ENCODE assay signal across 16 cellular contexts in genomic region chr10:96608262-96608661, GRCh38. TPM values are rescaled to one million over a fixed set of nuclear protein-coding genes. Genes with fewer than 3 reads are reported as not detected.
DNase-seq lines count a peak whose midpoint lies in the region; ATAC-seq and TF ChIP-seq lines count a peak whose summit lies in the region.
"Had no signal": no experiment of that assay in that cellular context is flagged by ENCODE, and none has a peak within 500 bp of the region (broad histone marks: within the 10 kb centered on the region; RNA-seq: fewer than 3 reads in every experiment).

No MANE protein-coding gene starts in this region.

- WGBS in thyroid gland, 2 donors: 66 to 80% methylated on average over 3 of the region's 3 CpGs

- H3K36me3 Mint-ChIP-seq in natural killer cell: peaks cover 8% of the 10 kb centered on the region
- H3K36me3 Mint-ChIP-seq in natural killer cell treated with Interleukin-12 subunit alpha and Interleukin-12 subunit beta and Interleukin-15 and Interleukin-18, amount 100 ng/mL, for 72 hours: peaks cover 12% of the 10 kb centered on the region
- peaks cover 81% of the 10 kb centered on the region for H3K36me3 Mint-ChIP-seq in stimulated activated effector memory CD8-positive, alpha-beta T cell treated with anti-CD3 and anti-CD28 coated beads, Interleukin-12 subunit alpha, Interleukin-12 subunit beta, amount 100 ng/mL, for 72 hours
- no peaks in the 10 kb centered on the region for H3K36me3 Mint-ChIP-seq in CD4-positive, alpha-beta T cell (ENCODE audit: low read depth)
- H3K36me3 Mint-ChIP-seq: CD8-positive, alpha-beta T cell had no signal

- H3K4me1 ChIP-seq in thyroid gland: no peaks in the 10 kb centered on the region

- POLR2A ChIA-PET in CD4-positive, alpha-beta T cell (lab: Charles Lee): no interaction called here

- ATAC-seq in natural killer cell (no peak), left colon (peak; percentile 12), HG03108 (IDR thresholded peaks at IDR 0.05; ENCODE audit: unreplicated experiment) (no peak), esophagus mucosa (no peak)
- no peak for ATAC-seq in natural killer cell treated with Interleukin-12 subunit alpha and Interleukin-12 subunit beta and Interleukin-15 and Interleukin-18, amount 100 ng/mL, for 72 hours
- no peak for ATAC-seq in stimulated activated effector memory CD8-positive, alpha-beta T cell treated with anti-CD3 and anti-CD28 coated beads, Interleukin-12 subunit alpha, Interleukin-12 subunit beta, amount 100 ng/mL, for 72 hours
- no peak for ATAC-seq in CD4-positive, alpha-beta T cell (ENCODE audit: poor library complexity)
- ATAC-seq: CD8-positive, alpha-beta T cell; HepG2 had no signal

- intact Hi-C loops in natural killer cell (cut with micrococcal nuclease): no loop called here
- intact Hi-C loops in left colon (cut with DNase I, micrococcal nuclease): no loop called here
- intact Hi-C loops in CD4-positive, alpha-beta T cell (cut with DNase I, micrococcal nuclease): no loop called here
- intact Hi-C loops in thyroid gland (cut with DNase I): no loop called here

- H3K4me1 Mint-ChIP-seq in natural killer cell: peaks cover 15 to 25% of the 10 kb centered on the region in 2 donors
- H3K4me1 Mint-ChIP-seq in natural killer cell treated with Interleukin-12 subunit alpha and Interleukin-12 subunit beta and Interleukin-15 and Interleukin-18, amount 100 ng/mL, for 72 hours (ENCODE audit: low read depth in 2 of 2): peaks cover 5 to 16% of the 10 kb centered on the region in 2 donors
- H3K4me1 Mint-ChIP-seq in stimulated activated effector memory CD8-positive, alpha-beta T cell treated with anti-CD3 and anti-CD28 coated beads, Interleukin-12 subunit alpha, Interleukin-12 subunit beta, amount 100 ng/mL, for 72 hours: peaks cover 8% of the 10 kb centered on the region
- peaks cover 5% of the 10 kb centered on the region for H3K4me1 Mint-ChIP-seq in CD4-positive, alpha-beta T cell (ENCODE audit: low read depth)

- CTCF ChIA-PET in CD4-positive, alpha-beta T cell (lab: Charles Lee): no interaction called here

- H3K9me3 Mint-ChIP-seq in natural killer cell: no peaks in the 10 kb centered on the region
- no peaks in the 10 kb centered on the region for H3K9me3 Mint-ChIP-seq in natural killer cell treated with Interleukin-12 subunit alpha and Interleukin-12 subunit beta and Interleukin-15 and Interleukin-18, amount 100 ng/mL, for 72 hours
- H3K9me3 Mint-ChIP-seq in stimulated activated effector memory CD8-positive, alpha-beta T cell treated with anti-CD3 and anti-CD28 coated beads, Interleukin-12 subunit alpha, Interleukin-12 subunit beta, amount 100 ng/mL, for 72 hours: no peaks in the 10 kb centered on the region
- no peaks in the 10 kb centered on the region for H3K9me3 Mint-ChIP-seq in CD4-positive, alpha-beta T cell
- H3K9me3 Mint-ChIP-seq: CD8-positive, alpha-beta T cell; H9 had no signal

- DNase-seq in natural killer cell: no peak
- DNase-seq in natural killer cell treated with Interleukin-12 subunit alpha and Interleukin-12 subunit beta and Interleukin-15 and Interleukin-18, amount 100 ng/mL, for 72 hours (ENCODE audit: low spot score): no peak
- peak in 1 of 2 donors; percentile 30 for DNase-seq in left colon
- no peak for DNase-seq in stimulated activated effector memory CD8-positive, alpha-beta T cell treated with anti-CD3 and anti-CD28 coated beads, Interleukin-12 subunit alpha, Interleukin-12 subunit beta, amount 100 ng/mL, for 72 hours (ENCODE audit: low spot score in 2 of 2)
- no peak for DNase-seq in CD4-positive, alpha-beta T cell
- DNase-seq in thyroid gland: no peak
- DNase-seq: Caco-2; CD8-positive, alpha-beta T cell; GF-D8; GOT3; H9 had no signal

- H3K9me3 ChIP-seq in CD4-positive, alpha-beta T cell (ENCODE audit: control insufficient read depth, low read length): no peaks in the 10 kb centered on the region
- no peaks in the 10 kb centered on the region for H3K9me3 ChIP-seq in thyroid gland
- H3K9me3 ChIP-seq: Caco-2 had no signal

- H3K27me3 Mint-ChIP-seq in natural killer cell (ENCODE audit: low read depth in 2 of 2): no peaks in the 10 kb centered on the region
- no peaks in the 10 kb centered on the region for H3K27me3 Mint-ChIP-seq in natural killer cell treated with Interleukin-12 subunit alpha and Interleukin-12 subunit beta and Interleukin-15 and Interleukin-18, amount 100 ng/mL, for 72 hours
- H3K27me3 Mint-ChIP-seq in CD4-positive, alpha-beta T cell: no peaks in the 10 kb centered on the region

- no peaks in the 10 kb centered on the region for H3K36me3 ChIP-seq in thyroid gland

- H3K27ac Mint-ChIP-seq in natural killer cell: peak overlapping the region; percentile 38 to 77
- H3K27ac Mint-ChIP-seq in natural killer cell treated with Interleukin-12 subunit alpha and Interleukin-12 subunit beta and Interleukin-15 and Interleukin-18, amount 100 ng/mL, for 72 hours: no peak overlapping the region
- H3K27ac Mint-ChIP-seq in stimulated activated effector memory CD8-positive, alpha-beta T cell treated with anti-CD3 and anti-CD28 coated beads, Interleukin-12 subunit alpha, Interleukin-12 subunit beta, amount 100 ng/mL, for 72 hours: peak overlapping the region; percentile 48
- no peak overlapping the region for H3K27ac Mint-ChIP-seq in CD4-positive, alpha-beta T cell
- H3K27ac Mint-ChIP-seq: CD8-positive, alpha-beta T cell; H9 had no signal

- no peak overlapping the region for H3K4me3 ChIP-seq in thyroid gland (replicated peaks in 1 of 3)

- H3K4me3 Mint-ChIP-seq in natural killer cell: no peak overlapping the region
- no peak overlapping the region for H3K4me3 Mint-ChIP-seq in natural killer cell treated with Interleukin-12 subunit alpha and Interleukin-12 subunit beta and Interleukin-15 and Interleukin-18, amount 100 ng/mL, for 72 hours
- H3K4me3 Mint-ChIP-seq in stimulated activated effector memory CD8-positive, alpha-beta T cell treated with anti-CD3 and anti-CD28 coated beads, Interleukin-12 subunit alpha, Interleukin-12 subunit beta, amount 100 ng/mL, for 72 hours: no peak overlapping the region
- H3K4me3 Mint-ChIP-seq in CD4-positive, alpha-beta T cell: no peak overlapping the region
- H3K4me3 Mint-ChIP-seq: CD8-positive, alpha-beta T cell; H9 had no signal

- TF ChIP-seq CTCF in natural killer cell (IDR thresholded peaks at IDR 0.05) (no peak), thyroid gland (IDR thresholded peaks at IDR 0.05) (no peak)
- TF ChIP-seq CTCF in CD4-positive, alpha-beta T cell (IDR thresholded peaks at IDR 0.05): no peak

- no peak overlapping the region for H3K27ac ChIP-seq in CD4-positive, alpha-beta T cell (ENCODE audit: low read depth, low read length)
- no peak overlapping the region for H3K27ac ChIP-seq in thyroid gland
- H3K27ac ChIP-seq: 22Rv1, C4-2B had no signal

- no peaks in the 10 kb centered on the region for H3K27me3 ChIP-seq in CD4-positive, alpha-beta T cell (ENCODE audit: control insufficient read depth, insufficient read depth, low read length)
- no peaks in the 10 kb centered on the region for H3K27me3 ChIP-seq in thyroid gland

- TF ChIP-seq POLR2A in thyroid gland (IDR thresholded peaks at IDR 0.05): no peak

RNA-seq across cellular contexts. Expression of gene TM9SF3, which starts 21.4 kb away (rescaled TPM):
- total RNA-seq in natural killer cell: 100 to 1,000 TPM; 113 to 119 (median 117) TPM
- total RNA-seq in natural killer cell treated with Interleukin-12 subunit alpha and Interleukin-12 subunit beta and Interleukin-15 and Interleukin-18, amount 100 ng/mL, for 72 hours: 100 to 1,000 TPM in 1 of 2 donors, 10 to 100 TPM in 1; 73.0 to 104 TPM
- 100 to 1,000 TPM; 259 to 271 TPM for total RNA-seq in left colon
- total RNA-seq in CD4-positive, alpha-beta T cell: 10 to 100 TPM; 92.4 to 92.7 TPM
- 100 to 1,000 TPM; 119 to 205 (median 151) TPM for total RNA-seq in thyroid gland
- 60.7 TPM for total RNA-seq in esophagus mucosa

Comparison
In these comparisons a context has a peak if more than half of its experiments do, and no peak if none do; other contexts are left out.
1. H3K27ac Mint-ChIP-seq: peak in natural killer cell (2 of 2) and stimulated activated effector memory CD8-positive, alpha-beta T cell treated with anti-CD3 and anti-CD28 coated beads, Interleukin-12 subunit alpha, Interleukin-12 subunit beta, amount 100 ng/mL, for 72 hours (single experiment); none in natural killer cell treated with Interleukin-12 subunit alpha and Interleukin-12 subunit beta and Interleukin-15 and Interleukin-18, amount 100 ng/mL, for 72 hours (0 of 2) and CD4-positive, alpha-beta T cell (single experiment).